20 cellular contexts compared by ENCODE assay signal in the genomic region with DNA sequence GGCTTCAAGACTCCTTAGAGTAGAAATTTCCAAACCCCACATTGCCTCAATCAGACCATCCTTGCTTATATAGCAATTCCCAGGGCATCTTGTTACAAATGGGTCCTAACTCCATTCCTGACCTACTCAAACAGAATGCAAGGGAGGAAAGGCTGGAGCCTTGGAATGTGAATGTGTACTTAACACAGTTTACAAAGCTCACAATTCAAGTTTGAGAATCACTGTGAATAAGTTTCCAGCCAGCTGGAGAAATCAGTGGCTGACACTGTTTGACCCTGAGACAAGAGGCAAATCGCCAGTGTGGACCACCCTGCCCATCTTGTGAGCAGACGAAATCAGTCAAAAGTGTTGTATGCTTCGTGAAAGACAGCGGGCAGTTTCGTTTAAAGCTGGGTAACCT.
"Had no signal": no experiment of that assay in that cellular context is flagged by ENCODE, and none has a peak within 500 bp of the region (broad histone marks: within the 10 kb centered on the region; RNA-seq: fewer than 3 reads in every experiment).

No MANE protein-coding gene starts in this region.

- H3K4me3 ChIP-seq: prostate gland, skin epidermis, upper lobe of left lung had no signal

- DNase-seq: activated CD4-positive, alpha-beta T cell treated with anti-CD3 and anti-CD28 coated beads, Interleukin-2, amount 10 ng/mL, durations not matched to agents 24 days and 14 days; activated CD8-positive, alpha-beta T cell treated with anti-CD3 and anti-CD28 coated beads for 36 hours; activated naive CD4-positive, alpha-beta T cell treated with Interleukin-2 at 50 U/mL for 16 hours; activated naive CD8-positive, alpha-beta T cell treated with anti-CD3 and anti-CD28 coated beads, Interleukin-2, amount 10 ng/mL, durations not matched to agents 7 days and 5 days; activated T-cell treated with anti-CD3 and anti-CD28 coated beads, Interleukin-2, amount 50 U/mL, for 24 hours; aorta; brain microvascular endothelial cell; central memory CD4-positive, alpha-beta T cell; endodermal cell; foreskin keratinocyte; hypothalamus; midbrain; nephron progenitor cell; right cardiac atrium; stimulated activated CD4-positive, alpha-beta T cell treated with anti-CD3 and anti-CD28 coated beads, Interleukin-2, amount 100 ng/mL, for 48 hours; T-cell; upper lobe of left lung had no signal

- H3K36me3 ChIP-seq: brain microvascular endothelial cell, prostate gland, upper lobe of left lung had no signal

- H3K27me3 ChIP-seq: foreskin keratinocyte, upper lobe of left lung had no signal

- H3K9me3 ChIP-seq: prostate gland, upper lobe of left lung had no signal

- ATAC-seq: activated CD8-positive, alpha-beta T cell treated with anti-CD3 and anti-CD28 coated beads for 36 hours; foreskin keratinocyte; right cardiac atrium; T-cell had no signal

- H3K4me1 ChIP-seq: prostate gland had no signal

- H3K27ac ChIP-seq: brain microvascular endothelial cell, epithelial cell of prostate, foreskin keratinocyte, prostate gland had no signal
